Comparison of ENCODE assay signal across 15 cellular contexts in genomic region chr19:17035842-17036424, GRCh38. TPM values are rescaled to one million over a fixed set of nuclear protein-coding genes. Genes with fewer than 3 reads are reported as not detected.
DNase-seq lines count a peak whose midpoint lies in the region; ATAC-seq, FAIRE-seq and TF ChIP-seq lines count a peak whose summit lies in the region.
"Had no signal": no experiment of that assay in that cellular context is flagged by ENCODE, and none has a peak within 500 bp of the region (broad histone marks: within the 10 kb centered on the region; RNA-seq: fewer than 3 reads in every experiment).

No MANE protein-coding gene starts in this region.

- FAIRE-seq in H1 (lab: Jason Lieb, UNC) (no peak), HTR-8/SVneo (lab: Jason Lieb, UNC) (no peak)

- H2BK120ac ChIP-seq in H1 (replicated peaks; ENCODE audit: low read depth, low read length) = no peak overlapping the region

- no peaks in the 10 kb centered on the region for H3K9me3 ChIP-seq in OCI-LY3 (ENCODE audit: insufficient read depth, low read length)
- no peaks in the 10 kb centered on the region for H3K9me3 ChIP-seq in H1 (ENCODE audit: insufficient read depth in 2 of 2, low read depth in 1 of 2, low read length in 1 of 2)
- no peaks in the 10 kb centered on the region for H3K9me3 ChIP-seq in sigmoid colon
- H3K9me3 ChIP-seq: esophagus squamous epithelium, neutrophil had no signal

- H3K4me1 ChIP-seq in OCI-LY3 (ENCODE audit: low read length) (no peaks in the 10 kb centered on the region), H1 (replicated peaks in 1 of 4; ENCODE audit: control insufficient read depth in 3 of 4, insufficient read depth in 4 of 4, low read length in 3 of 4) (no peaks in the 10 kb centered on the region), sigmoid colon (no peaks in the 10 kb centered on the region)
- H3K4me1 ChIP-seq: esophagus squamous epithelium had no signal

- DNase-seq in HL-60 (ENCODE audit: low read depth in 1 of 2, low spot score in 1 of 2) (peak; percentile 69 to 81), H1 (ENCODE audit: low read depth in 1 of 2, low spot score in 2 of 2) (no peak), sigmoid colon (peak; percentile 75), DMS153 treated with DMSO at 0.1 percent for 48 hours (lab: John Stamatoyannopoulos, UW; ENCODE audit: unreplicated experiment) (no peak), HTR-8/SVneo (ENCODE audit: insufficient read length, low spot score) (no peak)
- DNase-seq: activated naive CD8-positive, alpha-beta T cell treated with anti-CD3 and anti-CD28 coated beads, Interleukin-2, amount 10 ng/mL, durations not matched to agents 7 days and 5 days; Calu3; cerebellar nuclear complex; esophagus squamous epithelium; NCI-H1105 treated with DMSO at 0.1 percent for 48 hours; NCI-H446 had no signal

- H2BK12ac ChIP-seq in H1 (ENCODE audit: low read depth, low read length) = no peak overlapping the region

- CTCF ChIA-PET in H1 (lab: Charles Lee; ENCODE audit: partially characterized antibody) = interaction anchor here (0.6 to 2.9 kb wide), 5 partner anchors 16 to 256 kb away, joined by 3 to 12 read pairs (median 3); no protein-coding TSS in a partner anchor

- no peak overlapping the region for H4K5ac ChIP-seq in H1 (ENCODE audit: insufficient read length, low read depth, low read length)

- H2AFZ ChIP-seq in OCI-LY3 (ENCODE audit: low read depth, low read length) = peak overlapping the region; percentile 68
- H2AFZ ChIP-seq in H1 (ENCODE audit: low read length) = no peak overlapping the region

- no peak overlapping the region for H3K4ac ChIP-seq in H1 (replicated peaks; ENCODE audit: insufficient read length, low read depth, low read length)

- H3K79me1 ChIP-seq in H1 (ENCODE audit: low read depth, low read length) = no peaks in the 10 kb centered on the region

- TF ChIP-seq CTCF in HL-60 (IDR thresholded peaks at IDR 0.05; ENCODE audit: insufficient read depth, low read length) = no peak
- no peak for TF ChIP-seq CTCF in OCI-LY3 (IDR thresholded peaks at IDR 0.05; ENCODE audit: low read depth, low read length)
- no peak for TF ChIP-seq CTCF in H1 (IDR thresholded peaks at IDR 0.05; ENCODE audit: control extremely low read depth in 1 of 3, insufficient read depth in 1 of 3, low read depth in 1 of 3, low read length in 3 of 3)
- no peak for TF ChIP-seq CTCF in sigmoid colon (IDR thresholded peaks at IDR 0.05)

- POLR2A ChIA-PET in H1 (lab: Charles Lee; ENCODE audit: partially characterized antibody) = interaction anchor here (0.9 to 1.1 kb wide), 2 partner anchors 10 to 179 kb away, joined by 3 to 4 read pairs; partner anchors contain the start of gene USE1

- intact Hi-C loops in sigmoid colon (cut with DNase I) = no loop called here

- H3K36me3 ChIP-seq in OCI-LY3 (replicated peaks; ENCODE audit: low read depth, low read length) (no peaks in the 10 kb centered on the region), H1 (ENCODE audit: control insufficient read depth in 2 of 4, insufficient read depth in 4 of 4, low read length in 3 of 4) (no peaks in the 10 kb centered on the region), sigmoid colon (no peaks in the 10 kb centered on the region)
- H3K36me3 ChIP-seq: esophagus squamous epithelium, neutrophil had no signal

- no peak overlapping the region for H4K91ac ChIP-seq in H1 (replicated peaks; ENCODE audit: insufficient read length, low read length)

- H3K56ac ChIP-seq in H1 (replicated peaks; ENCODE audit: insufficient read length, low read depth, low read length) = no peak overlapping the region

- H3K9ac ChIP-seq in OCI-LY3 (ENCODE audit: low read length) = no peak overlapping the region
- no peak overlapping the region for H3K9ac ChIP-seq in H1 (replicated peaks in 1 of 4; ENCODE audit: extremely low read depth in 1 of 4, low read depth in 3 of 4, low read length in 3 of 4)

- no peak for TF ChIP-seq RAD21 in H1 (IDR thresholded peaks at IDR 0.05 in 1 of 2, conservative IDR thresholded peaks at IDR 0.05 in 1 of 2; ENCODE audit: low read depth in 2 of 2, low read length in 2 of 2)

- H4K20me1 ChIP-seq in OCI-LY3 (ENCODE audit: insufficient read depth, low read length) (no peaks in the 10 kb centered on the region), H1 (replicated peaks in 1 of 2; ENCODE audit: control insufficient read depth in 1 of 2, insufficient read depth in 2 of 2, low read length in 2 of 2) (peaks cover 0 to 1% of the 10 kb centered on the region in 2 experiments)

- no peak overlapping the region for H4K8ac ChIP-seq in H1 (ENCODE audit: extremely low read depth, insufficient read depth, low read length)

- H3K18ac ChIP-seq in H1 (ENCODE audit: extremely low read depth, low read length) = peak overlapping the region; percentile 48; the same call in 1 of the 2 replicates

- TF ChIP-seq EP300 in H1 (IDR thresholded peaks at IDR 0.05; ENCODE audit: borderline replicate concordance in 1 of 2, low read depth in 2 of 2, low read length in 2 of 2) (no peak), sigmoid colon (IDR thresholded peaks at IDR 0.05) (no peak)

- no peak overlapping the region for H2BK20ac ChIP-seq in H1 (ENCODE audit: low read length)

- 95% methylated on average over 15 of the region's 15 CpGs; no CpG with 5 or more reads in 1 of the 2 experiments for WGBS in H1 (ENCODE audit: extremely low coverage in 1 of 2, insufficient coverage in 1 of 2, insufficient read length in 1 of 2, insufficient replicate concordance in 2 of 2, low coverage in 1 of 2, low lambda C conversion rate in 2 of 2, missing lambda C conversion rate in 1 of 2), 2 experiments
- 80 to 86% methylated on average over 15 of the region's 15 CpGs for WGBS in sigmoid colon, 2 donors

- H3K27ac ChIP-seq in HL-60 (replicated peaks) (no peak overlapping the region), OCI-LY3 (ENCODE audit: low read length) (no peak overlapping the region), H1 (ENCODE audit: low read depth, low read length) (no peak overlapping the region), sigmoid colon (no peak overlapping the region)
- H3K27ac ChIP-seq: esophagus squamous epithelium, neutrophil had no signal

- TF ChIP-seq POLR2A in H1 (IDR thresholded peaks at IDR 0.05; ENCODE audit: control extremely low read depth in 1 of 2, low read depth in 2 of 2, low read length in 2 of 2) = no peak
- TF ChIP-seq POLR2A in sigmoid colon (IDR thresholded peaks at IDR 0.05) = no peak

- no peak overlapping the region; the same call in 1 of the 2 replicates for H2BK5ac ChIP-seq in H1 (ENCODE audit: low read depth, low read length)

- H3K14ac ChIP-seq in H1 (ENCODE audit: insufficient read length) = no peak overlapping the region

- H3K4me3 ChIP-seq in HL-60 (replicated peaks; ENCODE audit: insufficient read depth, low read length) (no peak overlapping the region), OCI-LY3 (ENCODE audit: low read length) (no peak overlapping the region), H1 (ENCODE audit: extremely low read depth in 1 of 4, insufficient read depth in 2 of 4, low read depth in 3 of 4, low read length in 4 of 4) (no peak overlapping the region), sigmoid colon (no peak overlapping the region)
- H3K4me3 ChIP-seq: esophagus squamous epithelium had no signal

- H3K27me3 ChIP-seq in HL-60 (ENCODE audit: insufficient read depth, poor library complexity, severe bottlenecking) (peaks cover 3% of the 10 kb centered on the region), OCI-LY3 (ENCODE audit: low read depth, low read length) (peaks cover 7% of the 10 kb centered on the region; the same call in 1 of the 2 replicates), H1 (replicated peaks in 1 of 4; ENCODE audit: control insufficient read depth in 3 of 4, extremely low read depth in 1 of 4, insufficient read depth in 3 of 4, low read length in 3 of 4) (no peaks in the 10 kb centered on the region), sigmoid colon (peaks cover 0 to 33% (median 0%) of the 10 kb centered on the region in 3 donors)

- H3K4me2 ChIP-seq in OCI-LY3 (ENCODE audit: low read length) (peak overlapping the region; percentile 34; the same call in 1 of the 2 replicates), H1 (ENCODE audit: insufficient read depth in 1 of 2, low read depth in 2 of 2, low read length in 2 of 2) (no peak overlapping the region)

- ATAC-seq in GM18858 (IDR thresholded peaks at IDR 0.05; ENCODE audit: unreplicated experiment) = no peak
- ATAC-seq: WTC11 had no signal

- H2BK15ac ChIP-seq in H1 (ENCODE audit: low read length) = no peak overlapping the region

- H3K23ac ChIP-seq in H1 (ENCODE audit: insufficient read length) = no peak overlapping the region

- H2AK5ac ChIP-seq in H1 (ENCODE audit: low read depth, low read length) = no peak overlapping the region

- H3K23me2 ChIP-seq in H1 (ENCODE audit: low read depth, low read length) = no peaks in the 10 kb centered on the region

- H3K79me2 ChIP-seq in OCI-LY3 (ENCODE audit: low read length) = no peaks in the 10 kb centered on the region
- H3K79me2 ChIP-seq in H1 (ENCODE audit: control insufficient read depth in 1 of 2, insufficient read depth in 2 of 2, low read length in 2 of 2) = no peaks in the 10 kb centered on the region

RNA-seq across cellular contexts. Expression of gene CPAMD8, which starts 9.3 kb away (rescaled TPM):
- total RNA-seq in H1 (2021; fragmentation: NEBNext Ultra II Directional; extraction: Animal tissue kit (Norgen Biotek cat#: 25700)) = 9.2 and 11.1 TPM in 2 replicates
- polyA plus RNA-seq in H1 (2011; rRNA removed) = 6.1 and 11.2 TPM in 2 replicates
- polyA plus RNA-seq in H1 (2011; cell fraction: cytosol; rRNA removed) = 8.1 TPM
- 28.3 TPM for polyA plus RNA-seq in H1 (2011; cell fraction: nucleus; rRNA removed)
- 5.0 to 9.0 TPM (median 7.1 TPM) in 4 replicates for polyA plus RNA-seq in H1 (2012, experiment 1 of 2)
- polyA plus RNA-seq in H1 (2012, experiment 2 of 2) = 4.6 TPM
- 6.6 TPM for polyA plus RNA-seq in H1 (2013, experiment 1 of 2)
- 6.1 TPM for polyA plus RNA-seq in H1 (2013, experiment 2 of 2)
- polyA minus RNA-seq in H1 (2011; rRNA and poly(A)+ RNA removed) = 9.4 and 10.3 TPM in 2 replicates
- 6.2 TPM for polyA minus RNA-seq in H1 (2011; cell fraction: cytosol; rRNA and poly(A)+ RNA removed)
- polyA minus RNA-seq in H1 (2011; cell fraction: nucleus; rRNA and poly(A)+ RNA removed) = 13.3 TPM
- total RNA-seq in sigmoid colon = 10 to 100 TPM in 1 of 4 donors, 1 to 10 TPM in 3; 2.4 to 14.4 (median 5.1) TPM
- 1 to 10 TPM in 2 of 3 donors, under 1 TPM in 1; 0.60 to 2.3 (median 1.8) TPM for polyA plus RNA-seq in sigmoid colon

RNA-seq across cellular contexts. Expression of gene HAUS8, which starts 39.3 kb away (rescaled TPM):
- total RNA-seq in H1 (2021; fragmentation: NEBNext Ultra II Directional; extraction: Animal tissue kit (Norgen Biotek cat#: 25700)) = 23.2 and 23.5 TPM in 2 replicates
- polyA plus RNA-seq in H1 (2011; rRNA removed) (18.4 and 18.9 TPM in 2 replicates), sigmoid colon (10 to 100 TPM in 2 of 3 donors, 1 to 10 TPM in 1; 9.6 to 14.8 (median 10.4) TPM)
- 20.5 TPM for polyA plus RNA-seq in H1 (2011; cell fraction: cytosol; rRNA removed)
- polyA plus RNA-seq in H1 (2011; cell fraction: nucleus; rRNA removed) = 27.7 TPM
- polyA plus RNA-seq in H1 (2012, experiment 1 of 2) = 19.8 to 25.4 TPM (median 24.1 TPM) in 4 replicates
- 10.9 TPM for polyA plus RNA-seq in H1 (2012, experiment 2 of 2)
- polyA plus RNA-seq in H1 (2013, experiment 1 of 2) = 23.0 TPM
- 24.3 TPM for polyA plus RNA-seq in H1 (2013, experiment 2 of 2)
- 9.2 and 17.3 TPM in 2 replicates for polyA minus RNA-seq in H1 (2011; rRNA and poly(A)+ RNA removed)
- 8.3 TPM for polyA minus RNA-seq in H1 (2011; cell fraction: cytosol; rRNA and poly(A)+ RNA removed)
- 11.8 TPM for polyA minus RNA-seq in H1 (2011; cell fraction: nucleus; rRNA and poly(A)+ RNA removed)
- 10 to 100 TPM in 2 of 4 donors, 1 to 10 TPM in 2; 6.7 to 14.1 (median 11.1) TPM for total RNA-seq in sigmoid colon

RNA-seq across cellular contexts. Expression of gene MYO9B, which starts 39.6 kb away (rescaled TPM):
- total RNA-seq in H1 (2021; fragmentation: NEBNext Ultra II Directional; extraction: Animal tissue kit (Norgen Biotek cat#: 25700)) = 76.8 and 77.1 TPM in 2 replicates
- 27.6 and 40.0 TPM in 2 replicates for polyA plus RNA-seq in H1 (2011; rRNA removed)
- polyA plus RNA-seq in H1 (2011; cell fraction: cytosol; rRNA removed) = 26.7 TPM
- polyA plus RNA-seq in H1 (2011; cell fraction: nucleus; rRNA removed) = 102 TPM
- 43.2 to 61.2 TPM (median 54.2 TPM) in 4 replicates for polyA plus RNA-seq in H1 (2012, experiment 1 of 2)
- polyA plus RNA-seq in H1 (2012, experiment 2 of 2) = 37.9 TPM
- 33.9 TPM for polyA plus RNA-seq in H1 (2013, experiment 1 of 2)
- polyA plus RNA-seq in H1 (2013, experiment 2 of 2) = 30.2 TPM
- polyA minus RNA-seq in H1 (2011; rRNA and poly(A)+ RNA removed) = 51.3 and 52.3 TPM in 2 replicates
- 53.7 TPM for polyA minus RNA-seq in H1 (2011; cell fraction: cytosol; rRNA and poly(A)+ RNA removed)
- polyA minus RNA-seq in H1 (2011; cell fraction: nucleus; rRNA and poly(A)+ RNA removed) = 45.4 TPM
- 10 to 100 TPM; 42.8 to 95.0 (median 58.3) TPM for total RNA-seq in sigmoid colon
- polyA plus RNA-seq in sigmoid colon = 10 to 100 TPM; 24.6 to 85.9 (median 29.8) TPM

Comparison
In these comparisons a context has a peak if more than half of its experiments do, and no peak if none do; other contexts are left out.
1. DNase-seq: peak in HL-60 (2 of 2) and sigmoid colon (single experiment); none in H1 (0 of 2), DMS153 treated with DMSO at 0.1 percent for 48 hours (single experiment) and HTR-8/SVneo (single experiment).